In the genomic region with DNA sequence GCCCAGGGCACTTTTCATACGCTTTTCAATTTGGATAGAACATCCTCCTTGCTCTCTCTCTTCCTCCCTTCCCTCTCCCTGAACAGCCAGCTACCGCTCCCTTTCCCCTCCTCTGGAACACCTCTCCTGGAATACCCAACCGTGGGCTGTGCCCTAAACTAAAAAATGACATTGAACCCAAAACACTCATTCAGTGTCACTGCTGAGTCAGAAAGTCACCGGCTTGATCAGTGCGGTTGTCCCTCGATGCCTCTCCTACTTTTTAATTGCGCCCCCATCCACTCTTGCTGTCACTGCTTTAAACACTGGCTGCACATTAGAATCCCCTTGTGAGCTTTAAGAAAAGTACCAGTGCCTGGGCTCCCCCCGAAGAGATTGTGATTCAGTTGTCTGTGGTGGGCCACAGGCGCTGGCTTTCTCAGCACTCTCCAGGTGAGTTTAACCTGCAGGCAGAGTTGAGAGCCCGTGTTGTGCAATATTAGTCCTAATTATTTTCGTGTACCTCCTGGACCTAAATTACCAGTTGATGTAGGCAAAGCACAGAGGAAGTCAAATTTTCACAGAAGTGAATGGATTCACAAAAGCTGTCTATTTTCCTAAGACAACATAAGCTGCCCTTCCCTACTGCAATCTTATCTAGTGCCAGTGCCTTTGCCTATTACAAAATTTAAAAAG, we compare ENCODE assay signal across 13 cellular contexts.
DNase-seq lines count a peak whose midpoint lies in the region; ATAC-seq and TF ChIP-seq lines count a peak whose summit lies in the region.
"Had no signal": no experiment of that assay in that cellular context is flagged by ENCODE, and none has a peak within 500 bp of the region (broad histone marks: within the 10 kb centered on the region; RNA-seq: fewer than 3 reads in every experiment).

No MANE protein-coding gene starts in this region.

- RAD21 ChIA-PET in HCT116 (lab: Charles Lee; ENCODE audit: low non-redundant PET in 1 of 2, low total read pairs in 2 of 2, uncharacterized antibody in 2 of 2, unreplicated experiment in 2 of 2): no interaction called here

- H3K36me3 Mint-ChIP-seq in T-helper 17 cell (ENCODE audit: low read depth) (no peaks in the 10 kb centered on the region), memory B cell (no peaks in the 10 kb centered on the region)
- H3K36me3 Mint-ChIP-seq: CD4-positive, CD25-positive, alpha-beta regulatory T cell had no signal

- H3K79me2 ChIP-seq in HCT116 (ENCODE audit: insufficient read depth, low read length): no peaks in the 10 kb centered on the region

- TF ChIP-seq EP300 in esophagus muscularis mucosa (IDR thresholded peaks at IDR 0.05): no peak

- CTCF ChIA-PET in HCT116 (lab: Charles Lee): no interaction called here

- no peak overlapping the region for H3K4me3 Mint-ChIP-seq in T-helper 17 cell
- no peak overlapping the region for H3K4me3 Mint-ChIP-seq in memory B cell
- H3K4me3 Mint-ChIP-seq: CD4-positive, CD25-positive, alpha-beta regulatory T cell had no signal

- H3K27ac ChIP-seq in HCT116 (ENCODE audit: low read depth, low read length) (no peak overlapping the region), esophagus muscularis mucosa (replicated peaks in 1 of 4) (no peak overlapping the region)
- H3K27ac ChIP-seq: BLaER1 treated with 17β-estradiol and CSF1 and Interleukin-3, amounts not matched to agents 10 nM and 100 nM had no signal

- no peaks in the 10 kb centered on the region for H3K9me3 Mint-ChIP-seq in memory B cell

- no peaks in the 10 kb centered on the region for H3K27me3 ChIP-seq in HCT116 (ENCODE audit: insufficient read depth, low read length)
- no peaks in the 10 kb centered on the region for H3K27me3 ChIP-seq in esophagus muscularis mucosa
- H3K27me3 ChIP-seq: BLaER1 treated with 17β-estradiol and CSF1 and Interleukin-3, amounts not matched to agents 10 nM and 100 nM had no signal

- H3K4me1 Mint-ChIP-seq in T-helper 17 cell: peaks cover 2% of the 10 kb centered on the region
- peaks cover 11% of the 10 kb centered on the region for H3K4me1 Mint-ChIP-seq in memory B cell
- H3K4me1 Mint-ChIP-seq: CD4-positive, CD25-positive, alpha-beta regulatory T cell had no signal

- TF ChIP-seq POLR2A in HCT116 (IDR thresholded peaks at IDR 0.05; ENCODE audit: borderline replicate concordance, extremely low read depth, insufficient read depth, insufficient read length) (no peak), esophagus muscularis mucosa (IDR thresholded peaks at IDR 0.05; ENCODE audit: low read depth) (no peak)

- H3K4me1 ChIP-seq in HCT116 (ENCODE audit: control insufficient read depth in 1 of 2, insufficient read depth in 2 of 2, low read length in 2 of 2) (peaks cover 18 to 39% of the 10 kb centered on the region in 2 experiments), esophagus muscularis mucosa (no peaks in the 10 kb centered on the region)

- peak; percentile 68 for ATAC-seq in HCT116
- ATAC-seq in T-helper 17 cell: no peak
- no peak for ATAC-seq in memory B cell (ENCODE audit: low read depth)

- H3K4me3 ChIP-seq in HCT116 (replicated peaks in 1 of 2; ENCODE audit: low read depth in 1 of 2, low read length in 2 of 2) (peak overlapping the region in 1 of 2 experiments; percentile 7; a peak in 1 of 4 replicates), esophagus muscularis mucosa (no peak overlapping the region)
- H3K4me3 ChIP-seq: BLaER1 treated with 17β-estradiol and CSF1 and Interleukin-3, amounts not matched to agents 10 nM and 100 nM had no signal

- H3K4me2 ChIP-seq in HCT116 (ENCODE audit: low read length): peak overlapping the region; percentile 66
- H3K4me2 ChIP-seq: BLaER1 treated with 17β-estradiol and CSF1 and Interleukin-3, amounts not matched to agents 10 nM and 100 nM had no signal

- H2AFZ ChIP-seq in HCT116 (ENCODE audit: low read depth, low read length, poor library complexity, severe bottlenecking): no peak overlapping the region

- TF ChIP-seq RAD21 in HCT116 (IDR thresholded peaks at IDR 0.05; ENCODE audit: low read depth): no peak

- TF ChIP-seq CTCF in HCT116 (IDR thresholded peaks at IDR 0.05 in 2 of 3, conservative IDR thresholded peaks at IDR 0.05 in 1 of 3; ENCODE audit: borderline replicate concordance in 1 of 3, insufficient read depth in 1 of 3, low read depth in 2 of 3, low read length in 2 of 3): no peak
- TF ChIP-seq CTCF in esophagus muscularis mucosa (IDR thresholded peaks at IDR 0.05): no peak

- H3K9me3 ChIP-seq in HCT116 (ENCODE audit: control insufficient read depth in 1 of 2, insufficient read depth in 1 of 2, low read depth in 1 of 2, low read length in 2 of 2) (no peaks in the 10 kb centered on the region), T-helper 17 cell (ENCODE audit: control insufficient read depth, low read length, poor library complexity, severe bottlenecking) (no peaks in the 10 kb centered on the region), esophagus muscularis mucosa (no peaks in the 10 kb centered on the region)
- H3K9me3 ChIP-seq: BLaER1 treated with 17β-estradiol and CSF1 and Interleukin-3, amounts not matched to agents 10 nM and 100 nM had no signal

- no TSS peak for BruUV-seq in HCT116 (replicated peaks; lab: Mats Ljungman, UMichigan)

- H3K27me3 Mint-ChIP-seq in T-helper 17 cell (no peaks in the 10 kb centered on the region), memory B cell (no peaks in the 10 kb centered on the region)

- DNase-seq in activated CD8-positive, alpha-beta memory T cell treated with anti-CD3 and anti-CD28 coated beads for 24 hours: peak; percentile 41
- no peak for DNase-seq in activated CD8-positive, alpha-beta memory T cell treated with anti-CD3 and anti-CD28 coated beads, Interleukin-2, amount 50 U/mL, for 4 hours
- DNase-seq in HCT116 (ENCODE audit: low read depth, low spot score) (no peak), T-helper 17 cell (no peak), memory B cell (ENCODE audit: low spot score in 2 of 2) (no peak), esophagus muscularis mucosa (ENCODE audit: extremely low spot score) (no peak), NCI-H774 (lab: John Stamatoyannopoulos, UW) (no peak), NCI-H1694 (lab: John Stamatoyannopoulos, UW) (no peak)
- DNase-seq: 8988T; ACHN; CD4-positive, CD25-positive, alpha-beta regulatory T cell; DMS53 had no signal

- H3K36me3 ChIP-seq in HCT116 (ENCODE audit: control insufficient read depth in 1 of 2, insufficient read depth in 2 of 2, low read length in 2 of 2): no peaks in the 10 kb centered on the region
- H3K36me3 ChIP-seq in esophagus muscularis mucosa: no peaks in the 10 kb centered on the region

- H4K20me1 ChIP-seq in HCT116 (ENCODE audit: insufficient read depth): no peaks in the 10 kb centered on the region

- POLR2A ChIA-PET in HCT116 (lab: Charles Lee): no interaction called here

- no peaks in the 10 kb centered on the region for H3K9me2 ChIP-seq in HCT116 (ENCODE audit: insufficient read depth)

- H3K9ac ChIP-seq in HCT116 (ENCODE audit: low read length): peak overlapping the region; percentile 28
- H3K9ac ChIP-seq: BLaER1 treated with 17β-estradiol and CSF1 and Interleukin-3, amounts not matched to agents 10 nM and 100 nM had no signal

- peak overlapping the region; percentile 32 for H3K27ac Mint-ChIP-seq in T-helper 17 cell
- H3K27ac Mint-ChIP-seq in memory B cell: peak overlapping the region; percentile 3
- H3K27ac Mint-ChIP-seq: CD4-positive, CD25-positive, alpha-beta regulatory T cell had no signal

- intact Hi-C loops in HCT116 (cut with micrococcal nuclease): no loop called here
- intact Hi-C loops in esophagus muscularis mucosa (cut with DNase I): no loop called here

- WGBS in esophagus muscularis mucosa: 94% methylated on average over 11 of the region's 11 CpGs

TF ChIP-seq in HCT116, 20 proteins besides CTCF, POLR2A, EP300 and RAD21:
- TF ChIP-seq CEBPB (IDR thresholded peaks at IDR 0.05; ENCODE audit: low read depth) (peak; percentile 72), FOSL1 (IDR thresholded peaks at IDR 0.05; ENCODE audit: low read depth) (peak; percentile 58; the same call in 1 of the 2 replicates)
- TF ChIP-seq, protein P1, sequence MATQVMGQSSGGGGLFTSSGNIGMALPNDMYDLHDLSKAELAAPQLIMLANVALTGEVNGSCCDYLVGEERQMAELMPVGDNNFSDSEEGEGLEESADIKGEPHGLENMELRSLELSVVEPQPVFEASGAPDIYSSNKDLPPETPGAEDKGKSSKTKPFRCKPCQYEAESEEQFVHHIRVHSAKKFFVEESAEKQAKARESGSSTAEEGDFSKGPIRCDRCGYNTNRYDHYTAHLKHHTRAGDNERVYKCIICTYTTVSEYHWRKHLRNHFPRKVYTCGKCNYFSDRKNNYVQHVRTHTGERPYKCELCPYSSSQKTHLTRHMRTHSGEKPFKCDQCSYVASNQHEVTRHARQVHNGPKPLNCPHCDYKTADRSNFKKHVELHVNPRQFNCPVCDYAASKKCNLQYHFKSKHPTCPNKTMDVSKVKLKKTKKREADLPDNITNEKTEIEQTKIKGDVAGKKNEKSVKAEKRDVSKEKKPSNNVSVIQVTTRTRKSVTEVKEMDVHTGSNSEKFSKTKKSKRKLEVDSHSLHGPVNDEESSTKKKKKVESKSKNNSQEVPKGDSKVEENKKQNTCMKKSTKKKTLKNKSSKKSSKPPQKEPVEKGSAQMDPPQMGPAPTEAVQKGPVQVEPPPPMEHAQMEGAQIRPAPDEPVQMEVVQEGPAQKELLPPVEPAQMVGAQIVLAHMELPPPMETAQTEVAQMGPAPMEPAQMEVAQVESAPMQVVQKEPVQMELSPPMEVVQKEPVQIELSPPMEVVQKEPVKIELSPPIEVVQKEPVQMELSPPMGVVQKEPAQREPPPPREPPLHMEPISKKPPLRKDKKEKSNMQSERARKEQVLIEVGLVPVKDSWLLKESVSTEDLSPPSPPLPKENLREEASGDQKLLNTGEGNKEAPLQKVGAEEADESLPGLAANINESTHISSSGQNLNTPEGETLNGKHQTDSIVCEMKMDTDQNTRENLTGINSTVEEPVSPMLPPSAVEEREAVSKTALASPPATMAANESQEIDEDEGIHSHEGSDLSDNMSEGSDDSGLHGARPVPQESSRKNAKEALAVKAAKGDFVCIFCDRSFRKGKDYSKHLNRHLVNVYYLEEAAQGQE (IDR thresholded peaks at IDR 0.05; ENCODE audit: low read depth): no peak
TF ChIP-seq in HCT116: peak in this region for 2.
